Comparison of ENCODE assay signal across 1 cellular context in the genomic region with DNA sequence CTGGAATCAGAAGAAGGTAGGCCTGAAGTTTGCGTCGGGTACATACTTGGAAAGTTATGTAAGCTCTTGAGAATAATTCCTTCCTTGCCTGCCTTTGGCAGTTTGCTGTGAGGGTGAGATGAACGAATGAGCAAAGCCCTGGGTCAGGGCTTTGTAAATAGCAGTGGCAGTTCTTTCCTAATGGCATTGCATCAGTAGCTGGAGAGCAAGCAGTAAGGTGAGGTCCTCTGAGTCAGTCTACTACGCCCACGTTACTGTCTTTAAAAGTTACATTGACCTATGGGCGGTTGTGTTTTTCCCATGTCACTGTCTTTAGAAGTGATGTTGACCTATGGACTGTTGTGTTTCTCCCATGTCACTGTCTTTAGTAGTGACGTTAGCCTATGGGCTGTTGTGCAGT.
TF ChIP-seq lines count a peak whose summit lies in the region.

No MANE protein-coding gene starts in this region.

TF ChIP-seq in liver, 16 proteins besides CTCF, POLR2A, EP300 and RAD21 (continued from another document):
- TF ChIP-seq, protein P1, sequence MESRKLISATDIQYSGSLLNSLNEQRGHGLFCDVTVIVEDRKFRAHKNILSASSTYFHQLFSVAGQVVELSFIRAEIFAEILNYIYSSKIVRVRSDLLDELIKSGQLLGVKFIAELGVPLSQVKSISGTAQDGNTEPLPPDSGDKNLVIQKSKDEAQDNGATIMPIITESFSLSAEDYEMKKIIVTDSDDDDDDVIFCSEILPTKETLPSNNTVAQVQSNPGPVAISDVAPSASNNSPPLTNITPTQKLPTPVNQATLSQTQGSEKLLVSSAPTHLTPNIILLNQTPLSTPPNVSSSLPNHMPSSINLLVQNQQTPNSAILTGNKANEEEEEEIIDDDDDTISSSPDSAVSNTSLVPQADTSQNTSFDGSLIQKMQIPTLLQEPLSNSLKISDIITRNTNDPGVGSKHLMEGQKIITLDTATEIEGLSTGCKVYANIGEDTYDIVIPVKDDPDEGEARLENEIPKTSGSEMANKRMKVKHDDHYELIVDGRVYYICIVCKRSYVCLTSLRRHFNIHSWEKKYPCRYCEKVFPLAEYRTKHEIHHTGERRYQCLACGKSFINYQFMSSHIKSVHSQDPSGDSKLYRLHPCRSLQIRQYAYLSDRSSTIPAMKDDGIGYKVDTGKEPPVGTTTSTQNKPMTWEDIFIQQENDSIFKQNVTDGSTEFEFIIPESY (IDR thresholded peaks at IDR 0.05): peak; percentile 67
- TF ChIP-seq HNF4A (conservative IDR thresholded peaks at IDR 0.05) (peak; percentile 83 to 92), SP1 (IDR thresholded peaks at IDR 0.05) (peak; percentile 68), HNF4G (IDR thresholded peaks at IDR 0.05) (peak; percentile 31), JUND (IDR thresholded peaks at IDR 0.05) (peak; percentile 68 to 93), YY1 (IDR thresholded peaks at IDR 0.05) (peak; percentile 58), FOXA1 (IDR thresholded peaks at IDR 0.05) (peak; percentile 88), RXRA (IDR thresholded peaks at IDR 0.05) (peak; percentile 88 to 97), TAF1 (conservative IDR thresholded peaks at IDR 0.05) (no peak), NR2F2 (IDR thresholded peaks at IDR 0.05) (peak; percentile 67), GABPA (IDR thresholded peaks at IDR 0.05 in 1 of 2, conservative IDR thresholded peaks at IDR 0.05 in 1 of 2) (no peak), FOXA2 (IDR thresholded peaks at IDR 0.05) (peak; percentile 97)
